In the genomic region with DNA sequence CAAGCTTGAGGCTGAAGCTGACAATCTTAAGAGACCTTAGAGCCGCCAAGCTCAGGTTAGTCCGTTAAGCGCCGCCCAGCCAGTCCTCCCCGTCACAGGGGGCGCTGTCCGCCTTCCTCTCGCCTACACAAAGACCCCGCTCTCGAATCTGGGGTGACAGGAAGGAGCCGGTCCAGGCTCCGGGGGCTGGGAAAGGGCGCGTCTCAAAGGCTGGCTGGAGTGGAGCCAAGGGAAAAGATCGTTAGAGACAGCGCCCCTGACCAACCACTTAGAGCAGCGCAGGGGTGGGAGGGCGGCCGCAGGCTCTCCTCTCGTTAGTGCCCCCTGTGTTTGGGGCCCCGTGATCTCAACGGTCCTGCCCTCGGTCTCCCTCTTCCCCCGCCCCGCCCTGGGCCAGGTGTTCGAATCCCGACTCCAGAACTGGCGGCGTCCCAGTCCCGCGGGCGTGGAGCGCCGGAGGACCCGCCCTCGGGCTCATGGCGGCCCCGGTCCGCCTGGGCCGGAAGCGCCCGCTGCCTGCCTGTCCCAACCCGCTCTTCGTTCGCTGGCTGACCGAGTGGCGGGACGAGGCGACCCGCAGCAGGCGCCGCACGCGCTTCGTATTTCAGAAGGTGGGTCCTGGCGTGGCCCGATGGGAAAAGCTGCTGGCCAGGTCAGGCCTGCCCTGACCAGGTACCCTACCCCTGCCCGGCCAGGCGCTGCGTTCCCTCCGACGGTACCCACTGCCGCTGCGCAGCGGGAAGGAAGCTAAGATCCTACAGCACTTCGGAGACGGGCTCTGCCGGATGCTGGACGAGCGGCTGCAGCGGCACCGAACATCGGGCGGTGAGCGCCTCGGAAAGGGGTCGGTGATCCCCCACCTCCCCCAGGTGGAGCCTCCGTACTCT, we compare ENCODE assay signal across 1 cellular context.
TF ChIP-seq lines count a peak whose summit lies in the region.

A gene with protein sequence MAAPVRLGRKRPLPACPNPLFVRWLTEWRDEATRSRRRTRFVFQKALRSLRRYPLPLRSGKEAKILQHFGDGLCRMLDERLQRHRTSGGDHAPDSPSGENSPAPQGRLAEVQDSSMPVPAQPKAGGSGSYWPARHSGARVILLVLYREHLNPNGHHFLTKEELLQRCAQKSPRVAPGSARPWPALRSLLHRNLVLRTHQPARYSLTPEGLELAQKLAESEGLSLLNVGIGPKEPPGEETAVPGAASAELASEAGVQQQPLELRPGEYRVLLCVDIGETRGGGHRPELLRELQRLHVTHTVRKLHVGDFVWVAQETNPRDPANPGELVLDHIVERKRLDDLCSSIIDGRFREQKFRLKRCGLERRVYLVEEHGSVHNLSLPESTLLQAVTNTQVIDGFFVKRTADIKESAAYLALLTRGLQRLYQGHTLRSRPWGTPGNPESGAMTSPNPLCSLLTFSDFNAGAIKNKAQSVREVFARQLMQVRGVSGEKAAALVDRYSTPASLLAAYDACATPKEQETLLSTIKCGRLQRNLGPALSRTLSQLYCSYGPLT (plus strand): TSS at position 156 of the 887 bp plus-strand sequence. CDS start 321 bp downstream, at position 477.

TF ChIP-seq in HepG2, 621 proteins besides CTCF, POLR2A, EP300 and RAD21 (continued from another document and continues in another):
- no peak for TF ChIP-seq ZNF260 (CRISPR knock-in tag; IDR thresholded peaks at IDR 0.05; ENCODE audit: borderline replicate concordance, low read depth)
- TF ChIP-seq, protein P1, sequence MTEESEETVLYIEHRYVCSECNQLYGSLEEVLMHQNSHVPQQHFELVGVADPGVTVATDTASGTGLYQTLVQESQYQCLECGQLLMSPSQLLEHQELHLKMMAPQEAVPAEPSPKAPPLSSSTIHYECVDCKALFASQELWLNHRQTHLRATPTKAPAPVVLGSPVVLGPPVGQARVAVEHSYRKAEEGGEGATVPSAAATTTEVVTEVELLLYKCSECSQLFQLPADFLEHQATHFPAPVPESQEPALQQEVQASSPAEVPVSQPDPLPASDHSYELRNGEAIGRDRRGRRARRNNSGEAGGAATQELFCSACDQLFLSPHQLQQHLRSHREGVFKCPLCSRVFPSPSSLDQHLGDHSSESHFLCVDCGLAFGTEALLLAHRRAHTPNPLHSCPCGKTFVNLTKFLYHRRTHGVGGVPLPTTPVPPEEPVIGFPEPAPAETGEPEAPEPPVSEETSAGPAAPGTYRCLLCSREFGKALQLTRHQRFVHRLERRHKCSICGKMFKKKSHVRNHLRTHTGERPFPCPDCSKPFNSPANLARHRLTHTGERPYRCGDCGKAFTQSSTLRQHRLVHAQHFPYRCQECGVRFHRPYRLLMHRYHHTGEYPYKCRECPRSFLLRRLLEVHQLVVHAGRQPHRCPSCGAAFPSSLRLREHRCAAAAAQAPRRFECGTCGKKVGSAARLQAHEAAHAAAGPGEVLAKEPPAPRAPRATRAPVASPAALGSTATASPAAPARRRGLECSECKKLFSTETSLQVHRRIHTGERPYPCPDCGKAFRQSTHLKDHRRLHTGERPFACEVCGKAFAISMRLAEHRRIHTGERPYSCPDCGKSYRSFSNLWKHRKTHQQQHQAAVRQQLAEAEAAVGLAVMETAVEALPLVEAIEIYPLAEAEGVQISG (CRISPR knock-in tag; IDR thresholded peaks at IDR 0.05), result peak; percentile 99
- TF ChIP-seq SNRNP70 (IDR thresholded peaks at IDR 0.05; ENCODE audit: low read depth, low read length), result no peak
- TF ChIP-seq RCOR2 (CRISPR knock-in tag; IDR thresholded peaks at IDR 0.05), result 0 out of 2 replicates have a peak, but pooled peaks have one; percentile 49
- TF ChIP-seq, protein P2, sequence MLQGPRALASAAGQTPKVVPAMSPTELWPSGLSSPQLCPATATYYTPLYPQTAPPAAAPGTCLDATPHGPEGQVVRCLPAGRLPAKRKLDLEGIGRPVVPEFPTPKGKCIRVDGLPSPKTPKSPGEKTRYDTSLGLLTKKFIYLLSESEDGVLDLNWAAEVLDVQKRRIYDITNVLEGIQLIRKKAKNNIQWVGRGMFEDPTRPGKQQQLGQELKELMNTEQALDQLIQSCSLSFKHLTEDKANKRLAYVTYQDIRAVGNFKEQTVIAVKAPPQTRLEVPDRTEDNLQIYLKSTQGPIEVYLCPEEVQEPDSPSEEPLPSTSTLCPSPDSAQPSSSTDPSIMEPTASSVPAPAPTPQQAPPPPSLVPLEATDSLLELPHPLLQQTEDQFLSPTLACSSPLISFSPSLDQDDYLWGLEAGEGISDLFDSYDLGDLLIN (CRISPR knock-in tag; IDR thresholded peaks at IDR 0.05; ENCODE audit: borderline replicate concordance), result no peak
- TF ChIP-seq, protein P3, sequence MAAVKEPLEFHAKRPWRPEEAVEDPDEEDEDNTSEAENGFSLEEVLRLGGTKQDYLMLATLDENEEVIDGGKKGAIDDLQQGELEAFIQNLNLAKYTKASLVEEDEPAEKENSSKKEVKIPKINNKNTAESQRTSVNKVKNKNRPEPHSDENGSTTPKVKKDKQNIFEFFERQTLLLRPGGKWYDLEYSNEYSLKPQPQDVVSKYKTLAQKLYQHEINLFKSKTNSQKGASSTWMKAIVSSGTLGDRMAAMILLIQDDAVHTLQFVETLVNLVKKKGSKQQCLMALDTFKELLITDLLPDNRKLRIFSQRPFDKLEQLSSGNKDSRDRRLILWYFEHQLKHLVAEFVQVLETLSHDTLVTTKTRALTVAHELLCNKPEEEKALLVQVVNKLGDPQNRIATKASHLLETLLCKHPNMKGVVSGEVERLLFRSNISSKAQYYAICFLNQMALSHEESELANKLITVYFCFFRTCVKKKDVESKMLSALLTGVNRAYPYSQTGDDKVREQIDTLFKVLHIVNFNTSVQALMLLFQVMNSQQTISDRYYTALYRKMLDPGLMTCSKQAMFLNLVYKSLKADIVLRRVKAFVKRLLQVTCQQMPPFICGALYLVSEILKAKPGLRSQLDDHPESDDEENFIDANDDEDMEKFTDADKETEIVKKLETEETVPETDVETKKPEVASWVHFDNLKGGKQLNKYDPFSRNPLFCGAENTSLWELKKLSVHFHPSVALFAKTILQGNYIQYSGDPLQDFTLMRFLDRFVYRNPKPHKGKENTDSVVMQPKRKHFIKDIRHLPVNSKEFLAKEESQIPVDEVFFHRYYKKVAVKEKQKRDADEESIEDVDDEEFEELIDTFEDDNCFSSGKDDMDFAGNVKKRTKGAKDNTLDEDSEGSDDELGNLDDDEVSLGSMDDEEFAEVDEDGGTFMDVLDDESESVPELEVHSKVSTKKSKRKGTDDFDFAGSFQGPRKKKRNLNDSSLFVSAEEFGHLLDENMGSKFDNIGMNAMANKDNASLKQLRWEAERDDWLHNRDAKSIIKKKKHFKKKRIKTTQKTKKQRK (IDR thresholded peaks at IDR 0.05; ENCODE audit: low read length), result no peak
- peak; percentile 47; the same call in 1 of the 2 replicates for TF ChIP-seq MYC (CRISPR knock-in tag; IDR thresholded peaks at IDR 0.05; ENCODE audit: borderline replicate concordance)
- no peak for TF ChIP-seq WIZ (CRISPR knock-in tag; IDR thresholded peaks at IDR 0.05)
- TF ChIP-seq TCF7L2 (IDR thresholded peaks at IDR 0.05; ENCODE audit: low read depth, low read length), result no peak
- peak; percentile 80 for TF ChIP-seq SMAD3 (CRISPR knock-in tag; IDR thresholded peaks at IDR 0.05)
- TF ChIP-seq, protein P4, sequence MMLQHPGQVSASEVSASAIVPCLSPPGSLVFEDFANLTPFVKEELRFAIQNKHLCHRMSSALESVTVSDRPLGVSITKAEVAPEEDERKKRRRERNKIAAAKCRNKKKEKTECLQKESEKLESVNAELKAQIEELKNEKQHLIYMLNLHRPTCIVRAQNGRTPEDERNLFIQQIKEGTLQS (CRISPR knock-in tag; IDR thresholded peaks at IDR 0.05), result peak; percentile 11; the same call in 1 of the 2 replicates
- no peak for TF ChIP-seq MYNN (CRISPR knock-in tag; IDR thresholded peaks at IDR 0.05; ENCODE audit: low read depth)
- TF ChIP-seq, protein P5, sequence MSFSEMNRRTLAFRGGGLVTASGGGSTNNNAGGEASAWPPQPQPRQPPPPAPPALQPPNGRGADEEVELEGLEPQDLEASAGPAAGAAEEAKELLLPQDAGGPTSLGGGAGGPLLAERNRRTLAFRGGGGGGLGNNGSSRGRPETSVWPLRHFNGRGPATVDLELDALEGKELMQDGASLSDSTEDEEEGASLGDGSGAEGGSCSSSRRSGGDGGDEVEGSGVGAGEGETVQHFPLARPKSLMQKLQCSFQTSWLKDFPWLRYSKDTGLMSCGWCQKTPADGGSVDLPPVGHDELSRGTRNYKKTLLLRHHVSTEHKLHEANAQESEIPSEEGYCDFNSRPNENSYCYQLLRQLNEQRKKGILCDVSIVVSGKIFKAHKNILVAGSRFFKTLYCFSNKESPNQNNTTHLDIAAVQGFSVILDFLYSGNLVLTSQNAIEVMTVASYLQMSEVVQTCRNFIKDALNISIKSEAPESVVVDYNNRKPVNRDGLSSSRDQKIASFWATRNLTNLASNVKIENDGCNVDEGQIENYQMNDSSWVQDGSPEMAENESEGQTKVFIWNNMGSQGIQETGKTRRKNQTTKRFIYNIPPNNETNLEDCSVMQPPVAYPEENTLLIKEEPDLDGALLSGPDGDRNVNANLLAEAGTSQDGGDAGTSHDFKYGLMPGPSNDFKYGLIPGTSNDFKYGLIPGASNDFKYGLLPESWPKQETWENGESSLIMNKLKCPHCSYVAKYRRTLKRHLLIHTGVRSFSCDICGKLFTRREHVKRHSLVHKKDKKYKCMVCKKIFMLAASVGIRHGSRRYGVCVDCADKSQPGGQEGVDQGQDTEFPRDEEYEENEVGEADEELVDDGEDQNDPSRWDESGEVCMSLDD (CRISPR knock-in tag; IDR thresholded peaks at IDR 0.05; ENCODE audit: borderline replicate concordance), result peak; percentile 71; the same call in 1 of the 2 replicates
- no peak for TF ChIP-seq ZNF879 (CRISPR knock-in tag; IDR thresholded peaks at IDR 0.05)
- no peak for TF ChIP-seq ZNF660 (CRISPR knock-in tag; IDR thresholded peaks at IDR 0.05; ENCODE audit: borderline replicate concordance, low read depth)
- peak; percentile 91 for TF ChIP-seq NR2C2 (CRISPR knock-in tag; IDR thresholded peaks at IDR 0.05; ENCODE audit: borderline replicate concordance)
- TF ChIP-seq, protein P6, sequence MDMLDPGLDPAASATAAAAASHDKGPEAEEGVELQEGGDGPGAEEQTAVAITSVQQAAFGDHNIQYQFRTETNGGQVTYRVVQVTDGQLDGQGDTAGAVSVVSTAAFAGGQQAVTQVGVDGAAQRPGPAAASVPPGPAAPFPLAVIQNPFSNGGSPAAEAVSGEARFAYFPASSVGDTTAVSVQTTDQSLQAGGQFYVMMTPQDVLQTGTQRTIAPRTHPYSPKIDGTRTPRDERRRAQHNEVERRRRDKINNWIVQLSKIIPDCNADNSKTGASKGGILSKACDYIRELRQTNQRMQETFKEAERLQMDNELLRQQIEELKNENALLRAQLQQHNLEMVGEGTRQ (IDR thresholded peaks at IDR 0.05; ENCODE audit: low read depth, low read length), result no peak
- TF ChIP-seq, protein P6 (CRISPR knock-in tag; IDR thresholded peaks at IDR 0.05; ENCODE audit: borderline replicate concordance), result peak; percentile 47; the same call in 1 of the 2 replicates
- peak; percentile 67 for TF ChIP-seq TARDBP (CRISPR knock-in tag; IDR thresholded peaks at IDR 0.05)
- TF ChIP-seq ZNF230 (CRISPR knock-in tag; IDR thresholded peaks at IDR 0.05), result no peak
- TF ChIP-seq CBX5 (CRISPR knock-in tag; IDR thresholded peaks at IDR 0.05; ENCODE audit: borderline replicate concordance), result peak; percentile 90; the same call in 1 of the 2 replicates
- TF ChIP-seq ZNF567 (CRISPR knock-in tag; IDR thresholded peaks at IDR 0.05; ENCODE audit: borderline replicate concordance), result no peak
- peak; percentile 53; the same call in 1 of the 2 replicates for TF ChIP-seq ESRRA (CRISPR knock-in tag; IDR thresholded peaks at IDR 0.05; ENCODE audit: low read depth)
- TF ChIP-seq, protein P7, sequence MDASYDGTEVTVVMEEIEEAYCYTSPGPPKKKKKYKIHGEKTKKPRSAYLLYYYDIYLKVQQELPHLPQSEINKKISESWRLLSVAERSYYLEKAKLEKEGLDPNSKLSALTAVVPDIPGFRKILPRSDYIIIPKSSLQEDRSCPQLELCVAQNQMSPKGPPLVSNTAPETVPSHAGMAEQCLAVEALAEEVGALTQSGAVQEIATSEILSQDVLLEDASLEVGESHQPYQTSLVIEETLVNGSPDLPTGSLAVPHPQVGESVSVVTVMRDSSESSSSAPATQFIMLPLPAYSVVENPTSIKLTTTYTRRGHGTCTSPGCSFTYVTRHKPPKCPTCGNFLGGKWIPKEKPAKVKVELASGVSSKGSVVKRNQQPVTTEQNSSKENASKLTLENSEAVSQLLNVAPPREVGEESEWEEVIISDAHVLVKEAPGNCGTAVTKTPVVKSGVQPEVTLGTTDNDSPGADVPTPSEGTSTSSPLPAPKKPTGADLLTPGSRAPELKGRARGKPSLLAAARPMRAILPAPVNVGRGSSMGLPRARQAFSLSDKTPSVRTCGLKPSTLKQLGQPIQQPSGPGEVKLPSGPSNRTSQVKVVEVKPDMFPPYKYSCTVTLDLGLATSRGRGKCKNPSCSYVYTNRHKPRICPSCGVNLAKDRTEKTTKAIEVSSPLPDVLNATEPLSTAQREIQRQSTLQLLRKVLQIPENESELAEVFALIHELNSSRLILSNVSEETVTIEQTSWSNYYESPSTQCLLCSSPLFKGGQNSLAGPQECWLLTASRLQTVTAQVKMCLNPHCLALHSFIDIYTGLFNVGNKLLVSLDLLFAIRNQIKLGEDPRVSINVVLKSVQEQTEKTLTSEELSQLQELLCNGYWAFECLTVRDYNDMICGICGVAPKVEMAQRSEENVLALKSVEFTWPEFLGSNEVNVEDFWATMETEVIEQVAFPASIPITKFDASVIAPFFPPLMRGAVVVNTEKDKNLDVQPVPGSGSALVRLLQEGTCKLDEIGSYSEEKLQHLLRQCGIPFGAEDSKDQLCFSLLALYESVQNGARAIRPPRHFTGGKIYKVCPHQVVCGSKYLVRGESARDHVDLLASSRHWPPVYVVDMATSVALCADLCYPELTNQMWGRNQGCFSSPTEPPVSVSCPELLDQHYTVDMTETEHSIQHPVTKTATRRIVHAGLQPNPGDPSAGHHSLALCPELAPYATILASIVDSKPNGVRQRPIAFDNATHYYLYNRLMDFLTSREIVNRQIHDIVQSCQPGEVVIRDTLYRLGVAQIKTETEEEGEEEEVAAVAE (CRISPR knock-in tag; IDR thresholded peaks at IDR 0.05; ENCODE audit: borderline replicate concordance), result peak; percentile 67; the same call in 1 of the 2 replicates
- no peak for TF ChIP-seq EED (CRISPR knock-in tag; IDR thresholded peaks at IDR 0.05)
- TF ChIP-seq, protein P8, sequence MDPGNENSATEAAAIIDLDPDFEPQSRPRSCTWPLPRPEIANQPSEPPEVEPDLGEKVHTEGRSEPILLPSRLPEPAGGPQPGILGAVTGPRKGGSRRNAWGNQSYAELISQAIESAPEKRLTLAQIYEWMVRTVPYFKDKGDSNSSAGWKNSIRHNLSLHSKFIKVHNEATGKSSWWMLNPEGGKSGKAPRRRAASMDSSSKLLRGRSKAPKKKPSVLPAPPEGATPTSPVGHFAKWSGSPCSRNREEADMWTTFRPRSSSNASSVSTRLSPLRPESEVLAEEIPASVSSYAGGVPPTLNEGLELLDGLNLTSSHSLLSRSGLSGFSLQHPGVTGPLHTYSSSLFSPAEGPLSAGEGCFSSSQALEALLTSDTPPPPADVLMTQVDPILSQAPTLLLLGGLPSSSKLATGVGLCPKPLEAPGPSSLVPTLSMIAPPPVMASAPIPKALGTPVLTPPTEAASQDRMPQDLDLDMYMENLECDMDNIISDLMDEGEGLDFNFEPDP (CRISPR knock-in tag; conservative IDR thresholded peaks at IDR 0.05), result 0 out of 2 replicates have a peak, but pooled peaks have one; percentile 55
- peak; percentile 61; the same call in 1 of the 2 replicates for TF ChIP-seq PITX1 (CRISPR knock-in tag; IDR thresholded peaks at IDR 0.05)
